ENCODE assay signal across 22 cellular contexts in the genomic region with DNA sequence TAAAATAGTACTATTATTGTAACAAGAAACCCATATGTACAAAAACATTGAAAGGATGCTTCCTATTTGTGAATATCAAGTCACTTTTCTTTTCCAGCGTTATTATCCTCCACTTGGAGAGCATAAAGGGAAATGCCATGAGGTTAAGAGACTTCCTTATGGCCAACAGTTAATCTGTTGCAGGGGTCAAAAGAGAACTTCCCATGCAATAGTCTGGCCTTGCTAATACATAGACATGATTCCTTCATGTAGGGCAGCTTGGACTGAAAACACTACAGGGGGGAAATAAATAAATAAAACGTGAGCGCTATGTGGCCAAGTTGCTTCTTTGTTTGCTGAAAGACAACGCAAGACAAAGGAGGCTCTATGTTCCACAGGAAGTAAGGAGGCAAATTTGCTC.
"Had no signal": no experiment of that assay in that cellular context is flagged by ENCODE, and none has a peak within 500 bp of the region (broad histone marks: within the 10 kb centered on the region; RNA-seq: fewer than 3 reads in every experiment).

No MANE protein-coding gene starts in this region.

- H3K4me3 ChIP-seq: SJSA1, SK-N-MC had no signal

- H3K4me1 ChIP-seq: SJSA1 had no signal

- DNase-seq: IMR-90, Karpas-422, KG1, MM.1S, NCI-H1048, NCI-H1105, NCI-H1436 treated with DMSO at 0.1 percent for 48 hours, NCI-H1694, NCI-H187 treated with DMSO at 0.1 percent for 48 hours, NCI-H2029 treated with DMSO at 0.1 percent for 48 hours, NCI-H2171, NCI-H345, NCI-H446 treated with DMSO at 0.1 percent for 48 hours, NCI-H510A treated with DMSO at 0.1 percent for 48 hours, NCI-H774, Right ventricle myocardium superior, RPMI8226, SIG-M5 had no signal

- H3K27ac ChIP-seq: SJSA1, SK-N-MC had no signal

- ATAC-seq: HepG2 had no signal

- FAIRE-seq: HepG2, RCC 7860 had no signal

- H3K9me3 ChIP-seq: SJSA1 had no signal

- H3K36me3 ChIP-seq: SJSA1 had no signal
